Comparison of ENCODE assay signal across 19 cellular contexts in the genomic region with DNA sequence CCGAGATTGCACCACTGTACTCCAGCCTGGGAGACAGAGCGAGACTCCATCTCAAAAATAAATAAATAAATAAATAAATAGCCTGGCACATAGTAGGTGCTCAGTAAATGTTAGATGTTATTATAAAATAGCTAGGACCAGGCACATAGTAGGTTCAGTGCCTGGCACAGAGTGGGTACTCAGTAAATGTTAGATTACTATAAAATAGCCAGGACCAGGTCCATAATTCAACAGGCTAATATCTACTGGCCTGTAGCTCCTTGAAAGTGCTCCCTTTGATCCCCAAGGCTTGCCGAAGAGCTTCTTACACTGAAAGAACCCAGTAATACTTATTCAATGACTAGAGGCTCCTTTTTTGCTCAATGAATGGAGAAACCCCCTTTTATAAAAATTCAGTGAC.
A peak's percentile ranks its signal among the peaks of the same experiment; 100 is the strongest.
DNase-seq lines count a peak whose midpoint lies in the region; ATAC-seq and TF ChIP-seq lines count a peak whose summit lies in the region.
"Had no signal": no experiment of that assay in that cellular context is flagged by ENCODE, and none has a peak within 500 bp of the region (broad histone marks: within the 10 kb centered on the region; RNA-seq: fewer than 3 reads in every experiment).

No MANE protein-coding gene starts in this region.

- no peak overlapping the region for H3K9ac ChIP-seq in neural progenitor cell
- H3K9ac ChIP-seq in colonic mucosa (ENCODE audit: low read depth in 2 of 2, low read length in 2 of 2), result no peak overlapping the region
- H3K9ac ChIP-seq: BLaER1 had no signal

- no peaks in the 10 kb centered on the region for H3K36me3 ChIP-seq in Caco-2 (ENCODE audit: control insufficient read depth, insufficient read depth, low read length)
- no peaks in the 10 kb centered on the region for H3K36me3 ChIP-seq in HEK293 (ENCODE audit: control insufficient read depth in 2 of 2, insufficient read depth in 1 of 2, low read length in 2 of 2)
- H3K36me3 ChIP-seq in neural progenitor cell, result no peaks in the 10 kb centered on the region
- H3K36me3 ChIP-seq in colonic mucosa, result no peaks in the 10 kb centered on the region
- H3K36me3 ChIP-seq: BLaER1 had no signal

- H3K27ac Mint-ChIP-seq in Caco-2 (ENCODE audit: unreplicated experiment) (peak overlapping the region; percentile 26), T-helper 17 cell (peak overlapping the region; percentile 86), neural progenitor cell (no peak overlapping the region)
- H3K27ac Mint-ChIP-seq: B cell; CD8-positive, alpha-beta T cell had no signal

- no TSS peak for BruUV-seq in Caco-2 (replicated peaks; lab: Mats Ljungman, UMichigan)

- POLR2A ChIA-PET in Caco-2 (lab: Charles Lee) (no interaction called here), HEK293 (lab: Yijun Ruan, JAX) (no interaction called here)

- H3K4me3 Mint-ChIP-seq in Caco-2 (ENCODE audit: unreplicated experiment) (no peak overlapping the region), T-helper 17 cell (no peak overlapping the region), neural progenitor cell (no peak overlapping the region)
- H3K4me3 Mint-ChIP-seq: B cell; CD4-positive, CD25-positive, alpha-beta regulatory T cell; CD8-positive, alpha-beta T cell had no signal

- no peaks in the 10 kb centered on the region for H3K27me3 ChIP-seq in Caco-2 (replicated peaks; ENCODE audit: control insufficient read depth, insufficient read depth, low read length)
- H3K27me3 ChIP-seq in neural progenitor cell, result no peaks in the 10 kb centered on the region
- H3K27me3 ChIP-seq in colonic mucosa, result no peaks in the 10 kb centered on the region
- H3K27me3 ChIP-seq: BLaER1 had no signal

- H3K36me3 Mint-ChIP-seq in Caco-2 (ENCODE audit: insufficient read depth, unreplicated experiment) (no peaks in the 10 kb centered on the region), T-helper 17 cell (ENCODE audit: low read depth) (no peaks in the 10 kb centered on the region), neural progenitor cell (no peaks in the 10 kb centered on the region)
- H3K36me3 Mint-ChIP-seq: CD4-positive, CD25-positive, alpha-beta regulatory T cell; CD8-positive, alpha-beta T cell had no signal

- no peak for ATAC-seq in T-helper 17 cell
- ATAC-seq in GM19452 (IDR thresholded peaks at IDR 0.05; ENCODE audit: unreplicated experiment), result no peak
- ATAC-seq in GM21528 (IDR thresholded peaks at IDR 0.05; ENCODE audit: low FRiP score, unreplicated experiment), result no peak
- ATAC-seq: CD8-positive, alpha-beta T cell; GM12878 had no signal

- DNase-seq in Caco-2 (no peak), T-helper 17 cell (no peak), neural progenitor cell (ENCODE audit: low spot score) (no peak), colonic mucosa (no peak), ecto neural progenitor cell (ENCODE audit: low spot score) (no peak)
- DNase-seq: CD4-positive, CD25-positive, alpha-beta regulatory T cell; CD8-positive, alpha-beta T cell; DMS 273 treated with DMSO at 0.1 percent for 48 hours; DMS79; EL; GDM1; HCEC 1CT had no signal

- H3K4me3 ChIP-seq in Caco-2 (ENCODE audit: low read depth, low read length) (no peak overlapping the region), HEK293 (ENCODE audit: low read depth, low read length) (no peak overlapping the region), neural progenitor cell (no peak overlapping the region), colonic mucosa (no peak overlapping the region)
- H3K4me3 ChIP-seq: BLaER1, GM12878 had no signal

- H3K9me3 Mint-ChIP-seq in Caco-2 (ENCODE audit: unreplicated experiment) (no peaks in the 10 kb centered on the region), neural progenitor cell (no peaks in the 10 kb centered on the region)
- H3K9me3 Mint-ChIP-seq: CD8-positive, alpha-beta T cell had no signal

- H3K27ac ChIP-seq in HEK293 (ENCODE audit: extremely low read depth, low read depth, low read length), result no peak overlapping the region
- peak overlapping the region; percentile 57 for H3K27ac ChIP-seq in neural progenitor cell
- H3K27ac ChIP-seq in colonic mucosa, result no peak overlapping the region
- H3K27ac ChIP-seq: BLaER1, C4-2B had no signal

- peaks cover 9% of the 10 kb centered on the region for H3K4me1 ChIP-seq in Caco-2
- H3K4me1 ChIP-seq in HEK293 (ENCODE audit: control insufficient read depth, insufficient read depth, low read length), result no peaks in the 10 kb centered on the region
- peaks cover 35% of the 10 kb centered on the region for H3K4me1 ChIP-seq in neural progenitor cell
- H3K4me1 ChIP-seq in colonic mucosa, result no peaks in the 10 kb centered on the region
- H3K4me1 ChIP-seq: BLaER1 had no signal

- peak overlapping the region; percentile 18 for H2AFZ ChIP-seq in neural progenitor cell (replicated peaks)

- intact Hi-C loops in Caco-2 (cut with micrococcal nuclease; ENCODE audit: unreplicated experiment) (no loop called here), colonic mucosa (cut with DNase I) (no loop called here)

- CTCF ChIA-PET in Caco-2 (lab: Charles Lee), result no interaction called here
- CTCF ChIA-PET in HEK293 (lab: Yijun Ruan, JAX), result no interaction called here

- TF ChIP-seq CTCF in Caco-2 (IDR thresholded peaks at IDR 0.05; ENCODE audit: insufficient read depth in 1 of 2, low read depth in 1 of 2, low read length in 1 of 2, severe bottlenecking in 1 of 2, unreplicated experiment in 1 of 2) (no peak), HEK293 (tag by site-specific recombination; IDR thresholded peaks at IDR 0.05) (no peak), neural progenitor cell (IDR thresholded peaks at IDR 0.05) (no peak), colonic mucosa (IDR thresholded peaks at IDR 0.05) (no peak)

- H3K4me1 Mint-ChIP-seq in Caco-2 (ENCODE audit: low read depth, unreplicated experiment) (peaks cover 30% of the 10 kb centered on the region), T-helper 17 cell (peaks cover 5% of the 10 kb centered on the region), neural progenitor cell (peaks cover 15% of the 10 kb centered on the region)
- H3K4me1 Mint-ChIP-seq: B cell had no signal

- no peaks in the 10 kb centered on the region for H3K9me3 ChIP-seq in Caco-2
- H3K9me3 ChIP-seq in HEK293 (ENCODE audit: control insufficient read depth, insufficient read depth, low read depth, low read length), result no peaks in the 10 kb centered on the region
- no peaks in the 10 kb centered on the region for H3K9me3 ChIP-seq in T-helper 17 cell (ENCODE audit: control insufficient read depth, low read length, poor library complexity, severe bottlenecking)
- no peaks in the 10 kb centered on the region for H3K9me3 ChIP-seq in neural progenitor cell (ENCODE audit: low read depth)
- no peaks in the 10 kb centered on the region for H3K9me3 ChIP-seq in colonic mucosa
- H3K9me3 ChIP-seq: BLaER1 had no signal

- H3K27me3 Mint-ChIP-seq in Caco-2 (ENCODE audit: insufficient read depth, unreplicated experiment) (no peaks in the 10 kb centered on the region), T-helper 17 cell (no peaks in the 10 kb centered on the region), neural progenitor cell (ENCODE audit: insufficient read depth, low read depth) (peaks cover 2% of the 10 kb centered on the region)
- H3K27me3 Mint-ChIP-seq: B cell; CD4-positive, CD25-positive, alpha-beta regulatory T cell had no signal

- H3K4me2 ChIP-seq in neural progenitor cell, result peak overlapping the region; percentile 27
- H3K4me2 ChIP-seq: BLaER1 had no signal

- no peaks in the 10 kb centered on the region for H4K20me1 ChIP-seq in neural progenitor cell (ENCODE audit: low read depth)
- H4K20me1 ChIP-seq: BLaER1 had no signal

- H3K79me2 ChIP-seq in neural progenitor cell (ENCODE audit: low read depth), result no peaks in the 10 kb centered on the region

- H3F3A ChIP-seq in neural progenitor cell (ENCODE audit: low read depth), result peaks cover 10% of the 10 kb centered on the region

TF ChIP-seq in HEK293, 187 proteins besides CTCF, POLR2A, EP300 and RAD21:
- no peak for TF ChIP-seq ZNF560 (tag by site-specific recombination; IDR thresholded peaks at IDR 0.05; ENCODE audit: borderline replicate concordance)
- no peak for TF ChIP-seq ZNF777 (tag by site-specific recombination; IDR thresholded peaks at IDR 0.05; ENCODE audit: borderline replicate concordance)
- TF ChIP-seq SCRT2 (tag by site-specific recombination; IDR thresholded peaks at IDR 0.05), result peak; percentile 71
- TF ChIP-seq SCRT1 (tag by site-specific recombination; IDR thresholded peaks at IDR 0.05; ENCODE audit: borderline replicate concordance), result 0 out of 2 replicates have a peak, but pooled peaks have one; percentile 57
- TF ChIP-seq ZNF664 (tag by site-specific recombination; IDR thresholded peaks at IDR 0.05), result 0 out of 2 replicates have a peak, but pooled peaks have one; percentile 33
